9 cellular contexts compared by ENCODE assay signal in the genomic region with DNA sequence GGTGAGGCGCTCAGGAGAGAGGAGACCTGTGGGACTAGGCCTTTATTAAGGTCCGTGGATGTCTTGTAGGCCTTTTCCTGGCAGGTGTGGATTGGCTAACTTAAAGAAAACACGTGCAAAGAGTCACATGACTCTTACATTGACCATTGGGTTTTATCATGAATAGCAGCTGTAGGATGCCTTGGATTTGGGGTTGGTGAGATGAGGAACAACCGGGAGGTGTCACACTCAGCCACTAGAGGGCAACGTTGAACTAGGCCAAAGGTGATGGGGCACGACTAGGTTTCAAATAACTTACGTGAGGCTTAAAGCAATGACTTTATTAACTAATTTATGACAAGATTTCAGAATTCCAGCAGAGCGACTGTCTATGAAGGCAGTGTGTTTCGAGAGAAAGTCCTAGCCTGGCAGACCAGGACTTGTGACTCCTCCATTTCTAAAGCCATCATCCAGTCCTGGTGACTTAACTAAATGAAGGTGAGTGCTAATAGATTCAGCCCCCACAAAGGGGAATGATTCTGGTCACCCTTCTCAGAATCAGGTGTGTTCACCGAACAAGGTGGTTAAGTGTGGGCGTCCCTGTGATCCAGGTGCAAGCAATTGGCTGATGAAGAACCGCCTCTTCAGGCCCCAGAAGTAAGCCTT.
DNase-seq lines count a peak whose midpoint lies in the region; ATAC-seq and TF ChIP-seq lines count a peak whose summit lies in the region.
"Had no signal": no experiment of that assay in that cellular context is flagged by ENCODE, and none has a peak within 500 bp of the region (broad histone marks: within the 10 kb centered on the region; RNA-seq: fewer than 3 reads in every experiment).

No MANE protein-coding gene starts in this region.

- H3K27ac ChIP-seq in Peyer's patch: no peak overlapping the region

- peak in 1 of 2 experiments; percentile 47 for DNase-seq in Caco-2
- peak in 1 of 3 donors; percentile 59 for DNase-seq in Peyer's patch
- no peak for DNase-seq in chondrocyte (ENCODE audit: low spot score)
- DNase-seq in neural crest cell (ENCODE audit: low read depth, low spot score): peak; percentile 12
- no peak for DNase-seq in DMS153 (lab: John Stamatoyannopoulos, UW)

- no peaks in the 10 kb centered on the region for H3K36me3 Mint-ChIP-seq in Caco-2 (ENCODE audit: insufficient read depth, unreplicated experiment)
- H3K36me3 Mint-ChIP-seq in chondrocyte (ENCODE audit: low read depth): no peaks in the 10 kb centered on the region
- H3K36me3 Mint-ChIP-seq in neural crest cell (ENCODE audit: low read depth): no peaks in the 10 kb centered on the region
- H3K36me3 Mint-ChIP-seq: memory B cell had no signal

- H3K9me3 Mint-ChIP-seq in Caco-2 (ENCODE audit: unreplicated experiment) (no peaks in the 10 kb centered on the region), chondrocyte (ENCODE audit: low read depth) (no peaks in the 10 kb centered on the region), neural crest cell (peaks cover 3% of the 10 kb centered on the region)
- H3K9me3 Mint-ChIP-seq: memory B cell had no signal

- H3K36me3 ChIP-seq in Caco-2 (ENCODE audit: control insufficient read depth, insufficient read depth, low read length): no peaks in the 10 kb centered on the region
- H3K36me3 ChIP-seq in Peyer's patch: no peaks in the 10 kb centered on the region

- POLR2A ChIA-PET in Caco-2 (lab: Charles Lee): interaction anchor here (0.6 kb wide), 1 partner anchor 257 kb away, joined by 4 read pairs; no protein-coding TSS in a partner anchor

- TF ChIP-seq POLR2A in Peyer's patch (IDR thresholded peaks at IDR 0.05): no peak

- H3K9me3 ChIP-seq in Caco-2 (no peaks in the 10 kb centered on the region), Peyer's patch (no peaks in the 10 kb centered on the region)

- H3K4me1 Mint-ChIP-seq in Caco-2 (ENCODE audit: low read depth, unreplicated experiment) (no peaks in the 10 kb centered on the region), chondrocyte (ENCODE audit: low read depth) (no peaks in the 10 kb centered on the region), neural crest cell (peaks cover 11% of the 10 kb centered on the region)

- H3K27me3 ChIP-seq in Caco-2 (replicated peaks; ENCODE audit: control insufficient read depth, insufficient read depth, low read length) (no peaks in the 10 kb centered on the region), Peyer's patch (no peaks in the 10 kb centered on the region)

- no TSS peak for BruUV-seq in Caco-2 (replicated peaks; lab: Mats Ljungman, UMichigan)

- peak; percentile 49 to 59 for TF ChIP-seq CTCF in Caco-2 (IDR thresholded peaks at IDR 0.05; ENCODE audit: insufficient read depth in 1 of 2, low read depth in 1 of 2, low read length in 1 of 2, severe bottlenecking in 1 of 2, unreplicated experiment in 1 of 2)
- peak in 5 of 6 experiments; percentile 12 to 56 (median 44) for TF ChIP-seq CTCF in Peyer's patch (IDR thresholded peaks at IDR 0.05)
- peak; percentile 65 for TF ChIP-seq CTCF in chondrocyte (IDR thresholded peaks at IDR 0.05)
- peak; percentile 66 for TF ChIP-seq CTCF in neural crest cell (conservative IDR thresholded peaks at IDR 0.05)

- CTCF ChIA-PET in Caco-2 (lab: Charles Lee): interaction anchor here (0.6 kb wide), 1 partner anchor 160 kb away, joined by 3 read pairs; no protein-coding TSS in a partner anchor

- H3K4me1 ChIP-seq in Caco-2 (no peaks in the 10 kb centered on the region), Peyer's patch (no peaks in the 10 kb centered on the region)

- H3K27me3 Mint-ChIP-seq in Caco-2 (ENCODE audit: insufficient read depth, unreplicated experiment): peaks cover 14% of the 10 kb centered on the region
- H3K27me3 Mint-ChIP-seq in chondrocyte (ENCODE audit: low read depth): no peaks in the 10 kb centered on the region
- H3K27me3 Mint-ChIP-seq in neural crest cell (ENCODE audit: low read depth): no peaks in the 10 kb centered on the region

- intact Hi-C loops in Caco-2 (cut with micrococcal nuclease; ENCODE audit: unreplicated experiment): loop anchor here (1.0 kb wide), 1 partner anchor 164 kb away; no protein-coding TSS in a partner anchor

- H3K27ac Mint-ChIP-seq in Caco-2 (ENCODE audit: unreplicated experiment) (no peak overlapping the region), chondrocyte (ENCODE audit: unreplicated experiment) (no peak overlapping the region), neural crest cell (ENCODE audit: unreplicated experiment) (no peak overlapping the region)
- H3K27ac Mint-ChIP-seq: memory B cell had no signal

- peak; percentile 57 for ATAC-seq in GM18870 (IDR thresholded peaks at IDR 0.05; ENCODE audit: unreplicated experiment)
- ATAC-seq in HG03095 (IDR thresholded peaks at IDR 0.05; ENCODE audit: unreplicated experiment): peak; percentile 80
- ATAC-seq in GM21447 (IDR thresholded peaks at IDR 0.05; ENCODE audit: unreplicated experiment): no peak

- H3K4me3 ChIP-seq in Caco-2 (ENCODE audit: low read depth, low read length) (no peak overlapping the region), Peyer's patch (no peak overlapping the region)

- no peak overlapping the region for H3K4me3 Mint-ChIP-seq in Caco-2 (ENCODE audit: unreplicated experiment)
- no peak overlapping the region for H3K4me3 Mint-ChIP-seq in chondrocyte (ENCODE audit: unreplicated experiment)
- H3K4me3 Mint-ChIP-seq in neural crest cell: no peak overlapping the region
- H3K4me3 Mint-ChIP-seq: memory B cell had no signal
